ENCODE assay signal across 21 cellular contexts in the genomic region with DNA sequence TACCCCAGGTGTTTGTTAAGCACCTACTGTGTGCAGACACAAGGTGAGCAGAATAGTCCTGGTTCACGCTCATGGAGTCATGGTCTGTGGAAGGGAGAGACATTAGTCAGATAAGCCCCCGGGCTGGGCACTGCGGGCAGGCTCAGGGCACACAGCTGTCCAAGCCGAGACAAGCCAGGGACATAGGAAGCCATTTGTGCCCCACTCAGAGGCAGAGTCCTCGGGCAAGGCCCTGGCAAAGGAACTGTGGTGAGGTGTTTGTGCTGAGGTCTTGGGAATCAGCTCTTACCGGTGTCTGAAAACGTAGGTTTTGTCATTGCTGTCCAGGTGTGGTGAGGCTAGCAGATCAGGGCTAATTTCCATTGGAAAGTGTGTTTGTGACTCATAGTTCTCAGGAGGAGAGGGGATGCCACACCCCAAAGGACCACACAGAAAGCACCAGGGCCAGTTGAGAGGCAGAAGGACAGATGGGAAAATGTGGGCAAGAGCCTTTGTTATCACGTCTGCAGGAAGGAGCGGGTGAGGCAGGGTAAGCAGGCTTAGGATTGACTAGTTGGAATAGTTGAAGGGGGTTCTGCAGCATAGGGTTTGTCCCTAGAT.
"Had no signal": no experiment of that assay in that cellular context is flagged by ENCODE, and none has a peak within 500 bp of the region (broad histone marks: within the 10 kb centered on the region; RNA-seq: fewer than 3 reads in every experiment).

No MANE protein-coding gene starts in this region.

- H3K27ac Mint-ChIP-seq: activated naive CD4-positive, alpha-beta T cell treated with anti-CD3 and anti-CD28 coated beads, Interleukin-2, amount 10 ng/mL, durations not matched to agents 7 days and 5 days; activated naive CD8-positive, alpha-beta T cell treated with anti-CD3 and anti-CD28 coated beads, Interleukin-2, amount 50 U/mL, for 24 hours; immature natural killer cell; stimulated activated naive CD8-positive, alpha-beta T cell treated with anti-CD3 and anti-CD28 coated beads, Interleukin-15, Interleukin-2, amounts not matched to agents 100 ng/mL and 50 ng/mL, for 24 hours had no signal

- ATAC-seq: activated naive CD8-positive, alpha-beta T cell treated with anti-CD3 and anti-CD28 coated beads, Interleukin-2, amount 50 U/mL, for 24 hours; right cardiac atrium had no signal

- H3K27me3 Mint-ChIP-seq: activated naive CD4-positive, alpha-beta T cell treated with anti-CD3 and anti-CD28 coated beads, Interleukin-2, amount 10 ng/mL, durations not matched to agents 7 days and 5 days; stimulated activated naive CD8-positive, alpha-beta T cell treated with anti-CD3 and anti-CD28 coated beads, Interleukin-15, Interleukin-2, amounts not matched to agents 100 ng/mL and 50 ng/mL, for 24 hours had no signal

- H3K4me1 ChIP-seq: prostate gland had no signal

- H3K36me3 Mint-ChIP-seq: activated naive CD4-positive, alpha-beta T cell treated with anti-CD3 and anti-CD28 coated beads, Interleukin-2, amount 10 ng/mL, durations not matched to agents 7 days and 5 days; brain; immature natural killer cell had no signal

- H3K4me3 Mint-ChIP-seq: activated naive CD4-positive, alpha-beta T cell treated with anti-CD3 and anti-CD28 coated beads, Interleukin-2, amount 10 ng/mL, durations not matched to agents 7 days and 5 days; activated naive CD8-positive, alpha-beta T cell treated with anti-CD3 and anti-CD28 coated beads, Interleukin-2, amount 50 U/mL, for 24 hours; brain; immature natural killer cell; nephron; stimulated activated naive CD8-positive, alpha-beta T cell treated with anti-CD3 and anti-CD28 coated beads, Interleukin-15, Interleukin-2, amounts not matched to agents 100 ng/mL and 50 ng/mL, for 24 hours had no signal

- H3K9me3 Mint-ChIP-seq: activated naive CD8-positive, alpha-beta T cell treated with anti-CD3 and anti-CD28 coated beads, Interleukin-2, amount 50 U/mL, for 24 hours; nephron; stimulated activated naive CD8-positive, alpha-beta T cell treated with anti-CD3 and anti-CD28 coated beads, Interleukin-15, Interleukin-2, amounts not matched to agents 100 ng/mL and 50 ng/mL, for 24 hours had no signal

- H3K27me3 ChIP-seq: tibial nerve, vagina had no signal

- H3K4me3 ChIP-seq: coronary artery, prostate gland, tibial nerve, vagina had no signal

- H3K27ac ChIP-seq: coronary artery, prostate gland, tibial nerve, vagina, VCaP had no signal

- H3K9me3 ChIP-seq: prostate gland, tibial nerve, vagina had no signal

- H3K36me3 ChIP-seq: prostate gland, tibial nerve, vagina had no signal

- H3K4me1 Mint-ChIP-seq: activated naive CD4-positive, alpha-beta T cell treated with anti-CD3 and anti-CD28 coated beads, Interleukin-2, amount 10 ng/mL, durations not matched to agents 7 days and 5 days; activated naive CD8-positive, alpha-beta T cell treated with anti-CD3 and anti-CD28 coated beads, Interleukin-2, amount 50 U/mL, for 24 hours; immature natural killer cell had no signal

- DNase-seq: activated CD4-positive, CD25-positive, alpha-beta regulatory T cell treated with anti-CD3 and anti-CD28 coated beads, Interleukin-2, amount 50 U/mL, for 72 hours; activated CD8-positive, alpha-beta memory T cell treated with anti-CD3 and anti-CD28 coated beads for 24 hours; activated CD8-positive, alpha-beta memory T cell treated with anti-CD3 and anti-CD28 coated beads, Interleukin-2, amount 50 U/mL, for 48 hours; activated effector memory CD4-positive, alpha-beta T cell treated with Interleukin-2 at 50 U/mL for 16 hours; activated naive CD8-positive, alpha-beta T cell treated with anti-CD3 and anti-CD28 coated beads, Interleukin-2, amount 50 U/mL, for 24 hours; activated T-cell treated with anti-CD3 and anti-CD28 coated beads, Interleukin-2, amount 50 U/mL, for 48 hours; anterior cingulate cortex; immature natural killer cell; kidney glomerular epithelial cell; mesendoderm; right cardiac atrium; T-helper 2 cell had no signal
